ENCODE assay signal across 8 cellular contexts in the genomic region with DNA sequence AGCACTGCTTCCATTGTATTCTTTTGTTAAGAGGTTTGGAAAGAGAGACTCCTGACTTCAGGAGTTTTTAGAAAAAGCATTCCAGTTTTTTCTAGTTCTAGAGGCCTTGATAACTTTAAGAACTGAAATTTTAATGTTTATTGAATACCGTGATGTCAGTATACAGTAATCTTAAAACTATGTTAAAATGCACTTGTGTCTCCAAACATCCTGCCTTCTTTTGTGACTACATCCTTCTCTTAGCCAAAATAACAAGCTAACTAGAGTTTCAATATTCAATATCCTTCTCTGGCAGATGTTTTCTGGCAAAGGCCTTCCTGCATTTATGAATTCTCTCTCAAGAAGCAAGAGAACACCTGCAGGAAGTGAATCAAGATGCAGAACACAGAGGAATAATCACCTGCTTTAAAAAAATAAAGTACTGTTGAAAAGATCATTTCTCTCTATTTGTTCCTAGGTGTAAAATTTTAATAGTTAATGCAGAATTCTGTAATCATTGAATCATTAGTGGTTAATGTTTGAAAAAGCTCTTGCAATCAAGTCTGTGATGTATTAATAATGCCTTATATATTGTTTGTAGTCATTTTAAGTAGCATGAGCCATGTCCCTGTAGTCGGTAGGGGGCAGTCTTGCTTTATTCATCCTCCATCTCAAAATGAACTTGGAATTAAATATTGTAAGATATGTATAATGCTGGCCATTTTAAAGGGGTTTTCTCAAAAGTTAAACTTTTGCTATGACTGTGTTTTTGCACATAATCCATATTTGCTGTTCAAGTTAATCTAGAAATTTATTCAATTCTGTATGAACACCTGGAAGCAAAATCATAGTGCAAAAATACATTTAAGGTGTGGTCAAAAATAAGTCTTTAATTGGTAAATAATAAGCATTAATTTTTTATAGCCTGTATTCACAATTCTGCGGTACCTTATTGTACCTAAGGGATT. TPM values are rescaled to one million over a fixed set of nuclear protein-coding genes. Genes with fewer than 3 reads are reported as not detected.
DNase-seq lines count a peak whose midpoint lies in the region; ATAC-seq, FAIRE-seq and TF ChIP-seq lines count a peak whose summit lies in the region.

No MANE protein-coding gene starts in this region.

- FAIRE-seq in D721Med (lab: Jason Lieb, UNC) (peak; percentile 74), small intestine (lab: Jason Lieb, UNC) (peak; percentile 81)

- TF ChIP-seq EP300 in Ishikawa (IDR thresholded peaks at IDR 0.05; ENCODE audit: borderline replicate concordance) = no peak

- WGBS in small intestine, 3 donors = 30 to 45% (median 38%) methylated on average over 3 of the region's 3 CpGs

- DNase-seq in D721Med (ENCODE audit: insufficient read length, low spot score) (no peak), SK-MEL-5 (ENCODE audit: low read depth, low spot score) (peak; percentile 78), adipocyte (ENCODE audit: low read depth) (peak; percentile 88), left ventricle myocardium inferior (no peak), small intestine (peak; percentile 77)

- H3K4me1 ChIP-seq in adipocyte (ENCODE audit: control insufficient read depth, insufficient read depth, low read length) = peaks cover 2% of the 10 kb centered on the region
- peaks cover 18% of the 10 kb centered on the region for H3K4me1 ChIP-seq in left ventricle myocardium inferior
- H3K4me1 ChIP-seq in small intestine (ENCODE audit: control insufficient read depth in 2 of 2, insufficient read depth in 1 of 2, low read depth in 1 of 2, low read length in 1 of 2) = no peaks in the 10 kb centered on the region

- H3K27me3 ChIP-seq in adipocyte (replicated peaks; ENCODE audit: control insufficient read depth, insufficient read depth, low read length) (no peaks in the 10 kb centered on the region), left ventricle myocardium inferior (ENCODE audit: low read depth) (no peaks in the 10 kb centered on the region), small intestine (ENCODE audit: control insufficient read depth in 2 of 2, insufficient read depth in 2 of 2, low read length in 2 of 2) (no peaks in the 10 kb centered on the region)

- peaks cover 65% of the 10 kb centered on the region for H3K36me3 ChIP-seq in adipocyte (ENCODE audit: control insufficient read depth, insufficient read depth, low read length, severe bottlenecking)
- H3K36me3 ChIP-seq in left ventricle myocardium inferior = peaks cover 23% of the 10 kb centered on the region
- H3K36me3 ChIP-seq in small intestine (ENCODE audit: control insufficient read depth in 2 of 2, insufficient read depth in 2 of 2, low read length in 2 of 2) = peaks cover 0 to 4% of the 10 kb centered on the region in 2 donors

- intact Hi-C loops in left ventricle myocardium inferior (cut with micrococcal nuclease) = loop anchor here (2.0 to 10.0 kb wide), 3 partner anchors 163 to 506 kb away; no protein-coding TSS in a partner anchor

- in situ Hi-C loops in SK-MEL-5 (cut with HindIII; ENCODE audit: low pct_unique_long_range_greater_than_20kb, low sequenced_read_pairs) = loop anchor here (25.0 kb wide), 1 partner anchor 736 kb away; no protein-coding TSS in a partner anchor

- H3K9ac ChIP-seq in adipocyte (ENCODE audit: low read length) = no peak overlapping the region

- ATAC-seq in GM19351 (IDR thresholded peaks at IDR 0.05; ENCODE audit: unreplicated experiment) = no peak
- ATAC-seq in GM21529 (IDR thresholded peaks at IDR 0.05; ENCODE audit: unreplicated experiment) = no peak

- no peaks in the 10 kb centered on the region for H3K9me3 ChIP-seq in adipocyte (ENCODE audit: control insufficient read depth, low read length)
- no peaks in the 10 kb centered on the region for H3K9me3 ChIP-seq in left ventricle myocardium inferior (replicated peaks)
- no peaks in the 10 kb centered on the region for H3K9me3 ChIP-seq in small intestine (ENCODE audit: control insufficient read depth, low read depth)

- no peak overlapping the region for H3K4me3 ChIP-seq in adipocyte (ENCODE audit: low read length)
- no peak overlapping the region for H3K4me3 ChIP-seq in left ventricle myocardium inferior
- no peak overlapping the region for H3K4me3 ChIP-seq in small intestine (ENCODE audit: low read depth in 1 of 2, low read length in 2 of 2)

- TF ChIP-seq RAD21 in Ishikawa (IDR thresholded peaks at IDR 0.05; ENCODE audit: low read depth) = peak; percentile 87

- peak; percentile 92 for TF ChIP-seq CTCF in D721Med (IDR thresholded peaks at IDR 0.05; ENCODE audit: insufficient read depth, missing control alignments)
- peak; percentile 91 for TF ChIP-seq CTCF in left ventricle myocardium inferior (IDR thresholded peaks at IDR 0.05; ENCODE audit: borderline replicate concordance)

- H3K27ac ChIP-seq in left ventricle myocardium inferior (replicated peaks) (no peak overlapping the region), small intestine (ENCODE audit: low read depth in 1 of 2, low read length in 1 of 2) (no peak overlapping the region)

TF ChIP-seq in Ishikawa, 13 proteins besides CTCF, POLR2A, EP300 and RAD21:
- TF ChIP-seq TEAD4 (IDR thresholded peaks at IDR 0.05) (no peak), FOXM1 (IDR thresholded peaks at IDR 0.05; ENCODE audit: borderline replicate concordance, low read depth) (no peak), TCF12 (IDR thresholded peaks at IDR 0.05; ENCODE audit: low read depth) (no peak), EGR1 (IDR thresholded peaks at IDR 0.05) (no peak), ZBTB7A (IDR thresholded peaks at IDR 0.05; ENCODE audit: low read depth) (no peak), YY1 (IDR thresholded peaks at IDR 0.05; ENCODE audit: low read depth) (no peak), CREB1 (IDR thresholded peaks at IDR 0.05; ENCODE audit: low read depth) (no peak), TAF1 (IDR thresholded peaks at IDR 0.05; ENCODE audit: low read depth) (no peak), REST (IDR thresholded peaks at IDR 0.05; ENCODE audit: low read depth) (no peak), MAX (IDR thresholded peaks at IDR 0.05) (no peak)

RNA-seq across cellular contexts. Expression of gene NDFIP1, which starts 43.1 kb away (rescaled TPM):
- total RNA-seq in SK-MEL-5 (2014; rRNA removed; shearing (Covaris generic)) = 38.6 and 41.8 TPM in 2 replicates
- 114 and 145 TPM in 2 replicates for polyA plus RNA-seq in SK-MEL-5 (2015; cell fraction: cytosol; rRNA removed)
- 5.0 and 9.2 TPM in 2 replicates for polyA plus RNA-seq in SK-MEL-5 (2015; cell fraction: nucleus; rRNA removed)
- total RNA-seq in left ventricle myocardium inferior = 62.1 TPM
- 10 to 100 TPM; 28.9 to 40.4 (median 34.9) TPM for polyA plus RNA-seq in small intestine

Comparison
In these comparisons a context has a peak if more than half of its experiments do, and no peak if none do; other contexts are left out.
1. DNase-seq: peak in SK-MEL-5 (single experiment), adipocyte (single experiment) and small intestine (single experiment); none in D721Med (single experiment) and left ventricle myocardium inferior (single experiment).